8 cellular contexts compared by ENCODE assay signal in genomic region chr13:94548382-94549240, GRCh38. TPM values are rescaled to one million over a fixed set of nuclear protein-coding genes. Genes with fewer than 3 reads are reported as not detected.
DNase-seq lines count a peak whose midpoint lies in the region; ATAC-seq and TF ChIP-seq lines count a peak whose summit lies in the region.

No MANE protein-coding gene starts in this region.

- no peak for TF ChIP-seq POLR2A in spleen (IDR thresholded peaks at IDR 0.05)

- H3K4me1 Mint-ChIP-seq in MCF 10A (ENCODE audit: insufficient read depth, unreplicated experiment): peaks cover 7% of the 10 kb centered on the region

- H3K4me1 ChIP-seq in SJCRH30 (no peaks in the 10 kb centered on the region), spleen (peaks cover 6 to 23% (median 13%) of the 10 kb centered on the region in 6 donors)

- H3K27ac ChIP-seq in SJCRH30 (peak overlapping the region; percentile 44), spleen (peak overlapping the region; percentile 87 to 94 (median 90))

- no peaks in the 10 kb centered on the region for H3K27me3 ChIP-seq in SJCRH30
- H3K27me3 ChIP-seq in spleen (replicated peaks in 1 of 7): peaks cover 0 to 9% (median 0%) of the 10 kb centered on the region in 7 donors

- no peaks in the 10 kb centered on the region for H3K9me3 ChIP-seq in SJCRH30 (replicated peaks)
- no peaks in the 10 kb centered on the region for H3K9me3 ChIP-seq in spleen

- ATAC-seq in GM21367 (IDR thresholded peaks at IDR 0.05; ENCODE audit: unreplicated experiment) (peak; percentile 63), HG03575 (IDR thresholded peaks at IDR 0.05; ENCODE audit: extremely low read depth, insufficient number of reproducible peaks, low FRiP score, unreplicated experiment) (peak; percentile 24)

- no peaks in the 10 kb centered on the region for H3K9me3 Mint-ChIP-seq in MCF 10A (ENCODE audit: unreplicated experiment)

- peaks cover 18% of the 10 kb centered on the region for H3K36me3 Mint-ChIP-seq in MCF 10A (ENCODE audit: insufficient read depth, unreplicated experiment)

- H3K27me3 Mint-ChIP-seq in MCF 10A (ENCODE audit: insufficient read depth, unreplicated experiment): no peaks in the 10 kb centered on the region

- POLR2A ChIA-PET in MCF 10A (lab: Yijun Ruan, JAX): interaction anchor here (0.7 to 1.9 kb wide), 8 partner anchors 9 to 71 kb away, joined by 3 to 15 read pairs (median 4); partner anchors contain the start of genes GPR180 and TGDS

- no peaks in the 10 kb centered on the region for H3K36me3 ChIP-seq in SJCRH30
- no peaks in the 10 kb centered on the region for H3K36me3 ChIP-seq in spleen

- intact Hi-C loops in MCF 10A (cut with micrococcal nuclease): loop anchor here (1.0 to 2.0 kb wide), 2 partner anchors 52 to 113 kb away; partner anchors contain the start of gene GPR180
- intact Hi-C loops in spleen (cut with DNase I; ENCODE audit: low total_unique reads): no loop called here

- no peak for TF ChIP-seq CTCF in MCF 10A (IDR thresholded peaks at IDR 0.05; ENCODE audit: unreplicated experiment)
- TF ChIP-seq CTCF in spleen (IDR thresholded peaks at IDR 0.05 in 8 of 11, conservative IDR thresholded peaks at IDR 0.05 in 3 of 11): peak in 1 of 11 experiments; percentile 2

- DNase-seq in ELR (ENCODE audit: low read depth) (peak; percentile 8), SJCRH30 (peak; percentile 34 to 55), MCF 10A (ENCODE audit: unreplicated experiment) (no peak), inferior parietal cortex (ENCODE audit: extremely low spot score) (peak; percentile 44), spleen (peak; percentile 91), GM03348 (ENCODE audit: low spot score) (no peak)

- H3K4me3 ChIP-seq in SJCRH30 (peak overlapping the region; percentile 66), spleen (peak overlapping the region; percentile 41 to 82 (median 64))

- peak overlapping the region; percentile 74 for H3K4me3 Mint-ChIP-seq in MCF 10A (ENCODE audit: unreplicated experiment)

- no TSS peak for BruUV-seq in MCF 10A (replicated peaks; lab: Mats Ljungman, UMichigan)

- CTCF ChIA-PET in MCF 10A (lab: Yijun Ruan, JAX): interaction anchor here (0.6 to 2.3 kb wide), 10 partner anchors 9 to 861 kb away, joined by 3 to 10 read pairs (median 4); no protein-coding TSS in a partner anchor

- peak overlapping the region; percentile 86 for H3K27ac Mint-ChIP-seq in MCF 10A (ENCODE audit: low read depth, unreplicated experiment)

- 9 to 10% (median 10%) methylated on average over 21 to 25 of the region's 25 CpGs for WGBS in spleen, 5 donors

RNA-seq across cellular contexts. Expression of gene TGDS, which starts 47.3 kb away (rescaled TPM):
- total RNA-seq in SJCRH30 (2014; rRNA removed; shearing (Covaris generic)): 17.9 and 21.3 TPM in 2 replicates
- 14.1 and 16.8 TPM in 2 replicates for total RNA-seq in MCF 10A (2022)
- total RNA-seq in spleen: 10 to 100 TPM in 6 of 7 donors, 1 to 10 TPM in 1; 9.7 to 16.3 (median 11.5) TPM
- polyA plus RNA-seq in spleen: 10 to 100 TPM in 2 of 3 donors, 1 to 10 TPM in 1; 9.6 to 12.5 (median 11.9) TPM

RNA-seq across cellular contexts. Expression of gene GPR180, which starts 53.0 kb away (rescaled TPM):
- total RNA-seq in SJCRH30 (2014; rRNA removed; shearing (Covaris generic)): 11.0 and 12.0 TPM in 2 replicates
- total RNA-seq in MCF 10A (2022): 4.8 and 4.9 TPM in 2 replicates
- 1 to 10 TPM; 3.3 to 8.6 (median 4.3) TPM for total RNA-seq in spleen
- polyA plus RNA-seq in spleen: 1 to 10 TPM; 1.2 to 1.9 (median 1.2) TPM

Comparison
In these comparisons a context has a peak if more than half of its experiments do, and no peak if none do; other contexts are left out.
1. DNase-seq: peak in ELR (single experiment), SJCRH30 (2 of 2), inferior parietal cortex (single experiment) and spleen (single experiment); none in MCF 10A (single experiment) and GM03348 (single experiment).